8 cellular contexts compared by ENCODE assay signal in the genomic region with DNA sequence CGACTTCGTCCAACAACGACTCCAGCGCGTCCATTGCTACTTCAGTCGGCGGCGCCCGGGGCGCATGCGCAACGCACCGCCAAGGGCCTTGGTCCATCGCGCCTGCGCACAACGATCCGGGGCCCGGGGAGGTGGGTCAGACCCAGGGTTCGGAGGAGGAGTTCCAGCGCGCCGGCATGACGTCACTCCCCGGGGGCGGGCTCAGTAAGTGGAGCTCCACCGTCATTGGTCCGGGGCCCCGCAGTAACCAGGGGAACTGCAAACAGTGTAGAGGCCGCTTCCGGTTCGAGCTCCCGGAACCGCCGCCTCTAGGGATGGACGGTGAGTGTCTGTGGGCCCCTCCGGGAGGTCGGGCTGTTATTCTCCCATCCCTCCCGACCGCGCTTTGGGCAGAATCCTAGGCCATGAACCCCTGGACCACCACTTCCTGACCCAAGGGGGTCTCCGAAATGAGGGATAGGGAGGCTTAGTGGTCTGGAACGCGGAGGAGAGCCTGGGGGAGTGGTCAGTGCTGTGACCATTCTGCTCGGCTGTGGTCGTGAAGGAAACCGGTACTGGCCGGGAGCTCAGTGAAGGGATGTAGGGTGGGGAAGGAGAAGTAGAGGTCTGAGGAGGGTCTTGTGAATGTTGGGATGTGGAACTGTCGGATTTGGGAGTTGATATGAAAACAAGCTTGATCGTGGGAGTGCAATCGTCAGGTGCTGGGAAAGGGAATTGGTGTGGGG. TPM values are rescaled to one million over a fixed set of nuclear protein-coding genes. Genes with fewer than 3 reads are reported as not detected.
DNase-seq lines count a peak whose midpoint lies in the region; ATAC-seq, FAIRE-seq and TF ChIP-seq lines count a peak whose summit lies in the region.

A gene with protein sequence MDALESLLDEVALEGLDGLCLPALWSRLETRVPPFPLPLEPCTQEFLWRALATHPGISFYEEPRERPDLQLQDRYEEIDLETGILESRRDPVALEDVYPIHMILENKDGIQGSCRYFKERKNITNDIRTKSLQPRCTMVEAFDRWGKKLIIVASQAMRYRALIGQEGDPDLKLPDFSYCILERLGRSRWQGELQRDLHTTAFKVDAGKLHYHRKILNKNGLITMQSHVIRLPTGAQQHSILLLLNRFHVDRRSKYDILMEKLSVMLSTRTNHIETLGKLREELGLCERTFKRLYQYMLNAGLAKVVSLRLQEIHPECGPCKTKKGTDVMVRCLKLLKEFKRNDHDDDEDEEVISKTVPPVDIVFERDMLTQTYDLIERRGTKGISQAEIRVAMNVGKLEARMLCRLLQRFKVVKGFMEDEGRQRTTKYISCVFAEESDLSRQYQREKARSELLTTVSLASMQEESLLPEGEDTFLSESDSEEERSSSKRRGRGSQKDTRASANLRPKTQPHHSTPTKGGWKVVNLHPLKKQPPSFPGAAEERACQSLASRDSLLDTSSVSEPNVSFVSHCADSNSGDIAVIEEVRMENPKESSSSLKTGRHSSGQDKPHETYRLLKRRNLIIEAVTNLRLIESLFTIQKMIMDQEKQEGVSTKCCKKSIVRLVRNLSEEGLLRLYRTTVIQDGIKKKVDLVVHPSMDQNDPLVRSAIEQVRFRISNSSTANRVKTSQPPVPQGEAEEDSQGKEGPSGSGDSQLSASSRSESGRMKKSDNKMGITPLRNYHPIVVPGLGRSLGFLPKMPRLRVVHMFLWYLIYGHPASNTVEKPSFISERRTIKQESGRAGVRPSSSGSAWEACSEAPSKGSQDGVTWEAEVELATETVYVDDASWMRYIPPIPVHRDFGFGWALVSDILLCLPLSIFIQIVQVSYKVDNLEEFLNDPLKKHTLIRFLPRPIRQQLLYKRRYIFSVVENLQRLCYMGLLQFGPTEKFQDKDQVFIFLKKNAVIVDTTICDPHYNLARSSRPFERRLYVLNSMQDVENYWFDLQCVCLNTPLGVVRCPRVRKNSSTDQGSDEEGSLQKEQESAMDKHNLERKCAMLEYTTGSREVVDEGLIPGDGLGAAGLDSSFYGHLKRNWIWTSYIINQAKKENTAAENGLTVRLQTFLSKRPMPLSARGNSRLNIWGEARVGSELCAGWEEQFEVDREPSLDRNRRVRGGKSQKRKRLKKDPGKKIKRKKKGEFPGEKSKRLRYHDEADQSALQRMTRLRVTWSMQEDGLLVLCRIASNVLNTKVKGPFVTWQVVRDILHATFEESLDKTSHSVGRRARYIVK (N-terminal part only) (minus strand): TSS at position 57 of the 725 bp plus-strand sequence. CDS start 23 bp downstream, at position 34.
A gene (plus strand): TSS at position 288 of the 725 bp plus-strand sequence. CDS start 27 bp downstream, at position 315.

- no peaks in the 10 kb centered on the region for H3K27me3 Mint-ChIP-seq in activated T-cell treated with anti-CD3 and anti-CD28 coated beads, Interleukin-2, amount 50 U/mL, for 72 hours (ENCODE audit: low read depth)
- no peaks in the 10 kb centered on the region for H3K27me3 Mint-ChIP-seq in naive B cell
- H3K27me3 Mint-ChIP-seq in stimulated activated memory B cell treated with anti-CD40 and anti-IgM and Interleukin-4, amounts not matched to agents 10 μg/mL and 1 μg/mL and 100 μg/mL, for 72 hours: no peaks in the 10 kb centered on the region

- 0 to 1% methylated on average over 15 to 23 of the region's 51 CpGs for WGBS in esophagus squamous epithelium, 2 donors

- peak within 1 kb of the TSS; percentile 90 to 97 (median 94) for H3K4me3 ChIP-seq in esophagus squamous epithelium

- peaks cover 20 to 56% (median 39%) of the 10 kb centered on the region in 3 donors for H3K4me1 ChIP-seq in esophagus squamous epithelium

- H3K27ac Mint-ChIP-seq in activated T-cell treated with anti-CD3 and anti-CD28 coated beads, Interleukin-2, amount 50 U/mL, for 72 hours: peak within 1 kb of the TSS; percentile 97
- H3K27ac Mint-ChIP-seq in naive B cell: peak within 1 kb of the TSS; percentile 99 to 100 (median 100)
- peak within 1 kb of the TSS; percentile 95 for H3K27ac Mint-ChIP-seq in stimulated activated memory B cell treated with anti-CD40 and anti-IgM and Interleukin-4, amounts not matched to agents 10 μg/mL and 1 μg/mL and 100 μg/mL, for 72 hours

- H3K27me3 ChIP-seq in esophagus squamous epithelium: no peaks in the 10 kb centered on the region

- H3K4me3 Mint-ChIP-seq in activated T-cell treated with anti-CD3 and anti-CD28 coated beads, Interleukin-2, amount 50 U/mL, for 72 hours: peak within 1 kb of the TSS; percentile 96 to 99
- H3K4me3 Mint-ChIP-seq in naive B cell: peak within 1 kb of the TSS; percentile 96 to 100 (median 99)
- H3K4me3 Mint-ChIP-seq in stimulated activated memory B cell treated with anti-CD40 and anti-IgM and Interleukin-4, amounts not matched to agents 10 μg/mL and 1 μg/mL and 100 μg/mL, for 72 hours: peak within 1 kb of the TSS; percentile 91

- H3K27ac ChIP-seq in KOPT-K1 (ENCODE audit: low read depth, low read length, poor library complexity, severe bottlenecking) (peak within 1 kb of the TSS; percentile 66), esophagus squamous epithelium (peak within 1 kb of the TSS; percentile 88 to 94 (median 91))

- H3K9me3 Mint-ChIP-seq in activated T-cell treated with anti-CD3 and anti-CD28 coated beads, Interleukin-2, amount 50 U/mL, for 72 hours: no peaks in the 10 kb centered on the region
- H3K9me3 Mint-ChIP-seq in naive B cell: no peaks in the 10 kb centered on the region
- H3K9me3 Mint-ChIP-seq in stimulated activated memory B cell treated with anti-CD40 and anti-IgM and Interleukin-4, amounts not matched to agents 10 μg/mL and 1 μg/mL and 100 μg/mL, for 72 hours: no peaks in the 10 kb centered on the region

- DNase-seq in DMS79 (lab: John Stamatoyannopoulos, UW): peak; percentile 95
- DNase-seq in RCC 7860 (ENCODE audit: low spot score): peak; percentile 97
- DNase-seq in activated T-cell treated with anti-CD3 and anti-CD28 coated beads, Interleukin-2, amount 50 U/mL, for 72 hours: peak; percentile 100
- peak; percentile 96 for DNase-seq in esophagus squamous epithelium (lab: John Stamatoyannopoulos, UW)
- peak; percentile 100 for DNase-seq in naive B cell

- peak in 3 of 4 donors; percentile 58 to 86 (median 65) for TF ChIP-seq POLR2A in esophagus squamous epithelium (IDR thresholded peaks at IDR 0.05)

- intact Hi-C loops in esophagus squamous epithelium (cut with DNase I): no loop called here

- TF ChIP-seq CTCF in esophagus squamous epithelium (IDR thresholded peaks at IDR 0.05): peak in 1 of 6 experiments; percentile 20

- H3K9me3 ChIP-seq in KOPT-K1 (ENCODE audit: insufficient read depth, low read length, poor library complexity, severe bottlenecking) (no peaks in the 10 kb centered on the region), esophagus squamous epithelium (no peaks in the 10 kb centered on the region)

- H3K4me1 Mint-ChIP-seq in activated T-cell treated with anti-CD3 and anti-CD28 coated beads, Interleukin-2, amount 50 U/mL, for 72 hours (ENCODE audit: low read depth): peaks cover 43% of the 10 kb centered on the region
- peaks cover 27 to 42% (median 32%) of the 10 kb centered on the region in 3 donors for H3K4me1 Mint-ChIP-seq in naive B cell
- H3K4me1 Mint-ChIP-seq in stimulated activated memory B cell treated with anti-CD40 and anti-IgM and Interleukin-4, amounts not matched to agents 10 μg/mL and 1 μg/mL and 100 μg/mL, for 72 hours: peaks cover 43% of the 10 kb centered on the region

- peak; percentile 96 for ATAC-seq in GM21786 (IDR thresholded peaks at IDR 0.05; ENCODE audit: unreplicated experiment)
- ATAC-seq in activated T-cell treated with anti-CD3 and anti-CD28 coated beads, Interleukin-2, amount 50 U/mL, for 72 hours (replicated peaks in 1 of 2): peak; percentile 97
- ATAC-seq in naive B cell (ENCODE audit: low read depth in 2 of 2): peak; percentile 96 to 97
- peak; percentile 100 for ATAC-seq in stimulated activated memory B cell treated with anti-CD40 and anti-IgM and Interleukin-4, amounts not matched to agents 10 μg/mL and 1 μg/mL and 100 μg/mL, for 72 hours

- FAIRE-seq in RCC 7860 (lab: Jason Lieb, UNC): peak; percentile 81

- peaks cover 11% of the 10 kb centered on the region for H3K36me3 ChIP-seq in KOPT-K1 (ENCODE audit: insufficient read depth, low read length)
- peaks cover 2 to 8% (median 5%) of the 10 kb centered on the region in 3 donors for H3K36me3 ChIP-seq in esophagus squamous epithelium

- H3K36me3 Mint-ChIP-seq in activated T-cell treated with anti-CD3 and anti-CD28 coated beads, Interleukin-2, amount 50 U/mL, for 72 hours (ENCODE audit: insufficient read depth in 2 of 2): peaks cover 0 to 7% of the 10 kb centered on the region in 2 donors
- peaks cover 0 to 5% of the 10 kb centered on the region in 2 donors for H3K36me3 Mint-ChIP-seq in naive B cell
- peaks cover 12% of the 10 kb centered on the region for H3K36me3 Mint-ChIP-seq in stimulated activated memory B cell treated with anti-CD40 and anti-IgM and Interleukin-4, amounts not matched to agents 10 μg/mL and 1 μg/mL and 100 μg/mL, for 72 hours

RNA-seq across cellular contexts. Expression of the first gene that starts in this region (rescaled TPM):
- total RNA-seq in activated T-cell treated with anti-CD3 and anti-CD28 coated beads, Interleukin-2, amount 50 U/mL, for 72 hours: 10 to 100 TPM; 49.6 to 61.1 TPM
- 100 to 1,000 TPM in 1 of 4 donors, 10 to 100 TPM in 3; 76.5 to 171 (median 84.9) TPM for total RNA-seq in esophagus squamous epithelium
- polyA plus RNA-seq in naive B cell (ENCODE audit: low read depth in 6 of 6): 10 to 100 TPM in 5 of 6 donors, 1 to 10 TPM in 1; 5.4 to 21.2 (median 16.2) TPM

RNA-seq across cellular contexts. Expression of the second gene that starts in this region (rescaled TPM):
- 10 to 100 TPM; 14.8 to 15.1 TPM for total RNA-seq in activated T-cell treated with anti-CD3 and anti-CD28 coated beads, Interleukin-2, amount 50 U/mL, for 72 hours
- 10 to 100 TPM; 17.5 to 32.2 (median 25.5) TPM for total RNA-seq in esophagus squamous epithelium
- 10 to 100 TPM in 1 of 6 donors, 1 to 10 TPM in 5; 2.2 to 13.1 (median 4.6) TPM for polyA plus RNA-seq in naive B cell (ENCODE audit: low read depth in 6 of 6)

Comparison
In these comparisons a context has a peak if more than half of its experiments do, and no peak if none do; other contexts are left out.
1. Peak in every context shown above with its lines: DNase-seq, ATAC-seq, H3K4me3 ChIP-seq and H3K27ac ChIP-seq.